ENCODE assay signal across 8 cellular contexts in genomic region chr12:12718382-12718761, GRCh38. TPM values are rescaled to one million over a fixed set of nuclear protein-coding genes. Genes with fewer than 3 reads are reported as not detected.
A peak's percentile ranks its signal among the peaks of the same experiment; 100 is the strongest.
DNase-seq lines count a peak whose midpoint lies in the region; ATAC-seq and TF ChIP-seq lines count a peak whose summit lies in the region.

No MANE protein-coding gene starts in this region.

- POLR2A ChIA-PET in Panc1 (lab: Charles Lee) = no interaction called here

- CTCF ChIA-PET in Panc1 (lab: Charles Lee) = no interaction called here

- BruUV-seq in Panc1 (replicated peaks; lab: Mats Ljungman, UMichigan) = no TSS peak

- H3K27me3 ChIP-seq in Panc1 (ENCODE audit: control insufficient read depth, insufficient read depth, low read length) (no peaks in the 10 kb centered on the region), prostate gland (replicated peaks; ENCODE audit: insufficient read depth) (no peaks in the 10 kb centered on the region)

- peak; percentile 42 for TF ChIP-seq POLR2A in erythroblast (IDR thresholded peaks at IDR 0.05; ENCODE audit: low read length)
- TF ChIP-seq POLR2A in prostate gland (IDR thresholded peaks at IDR 0.05) = no peak

- H3K4me1 ChIP-seq in Panc1 (ENCODE audit: control insufficient read depth, insufficient read depth, low read length) (peaks cover 39% of the 10 kb centered on the region), prostate gland (replicated peaks) (peaks cover 6% of the 10 kb centered on the region)

- in situ Hi-C loops in Panc1 (cut with HindIII; ENCODE audit: low pct_unique_long_range_greater_than_20kb, low sequenced_read_pairs) = no loop called here

- intact Hi-C loops in Panc1 (cut with micrococcal nuclease; ENCODE audit: unreplicated experiment) = no loop called here
- intact Hi-C loops in prostate gland (cut with DNase I) = loop anchor here (5.0 kb wide), 1 partner anchor 156 kb away; the partner anchor contains the start of gene DUSP16

- TF ChIP-seq CTCF in GM12865 (IDR thresholded peaks at IDR 0.05; ENCODE audit: insufficient read depth, low read depth, low read length, missing control alignments) = no peak
- no peak for TF ChIP-seq CTCF in Panc1 (IDR thresholded peaks at IDR 0.05)
- no peak for TF ChIP-seq CTCF in prostate gland (IDR thresholded peaks at IDR 0.05)

- ATAC-seq in Panc1 = no peak
- ATAC-seq in HG02981 (IDR thresholded peaks at IDR 0.05; ENCODE audit: unreplicated experiment) = no peak

- under 1% methylated on average over 9 of the region's 9 CpGs for WGBS in prostate gland

- H3K4me3 ChIP-seq in GM12865 (ENCODE audit: low read depth, low read length) = peak overlapping the region; percentile 55
- peak overlapping the region; percentile 72 to 93 for H3K4me3 ChIP-seq in Panc1 (ENCODE audit: low read depth in 2 of 2, low read length in 2 of 2)
- H3K4me3 ChIP-seq in prostate gland = peak overlapping the region; percentile 92 to 94

- no peak for DNase-seq in GM12865 (ENCODE audit: low read depth)
- DNase-seq in Panc1 (ENCODE audit: low read depth, low spot score) = no peak
- DNase-seq in erythroblast (lab: John Stamatoyannopoulos, UW) = peak; percentile 69 to 85
- no peak for DNase-seq in prostate gland (ENCODE audit: low spot score)
- no peak for DNase-seq in EL
- no peak for DNase-seq in COLO829 (ENCODE audit: low spot score)
- DNase-seq in NCI-H524 treated with DMSO at 0.1 percent for 48 hours (lab: John Stamatoyannopoulos, UW) = no peak

- H3K27ac ChIP-seq in Panc1 (ENCODE audit: low read length) (peak overlapping the region; percentile 96), prostate gland (peak overlapping the region; percentile 100)

- H3K9me3 ChIP-seq in Panc1 (ENCODE audit: control insufficient read depth, insufficient read depth, low read depth, low read length) = no peaks in the 10 kb centered on the region
- H3K9me3 ChIP-seq in prostate gland = no peaks in the 10 kb centered on the region

- H3K36me3 ChIP-seq in Panc1 (ENCODE audit: control insufficient read depth, insufficient read depth, low read length) = peaks cover 11% of the 10 kb centered on the region
- no peaks in the 10 kb centered on the region for H3K36me3 ChIP-seq in prostate gland

RNA-seq across cellular contexts. Expression of gene CDKN1B, which starts 1.2 kb away (rescaled TPM):
- 25.9 TPM for total RNA-seq in Panc1 (2021; ENCODE audit: unreplicated experiment)
- 34.2 TPM for polyA plus RNA-seq in Panc1 (2012; ENCODE audit: insufficient read length)
- total RNA-seq in prostate gland = 100 to 1,000 TPM in 1 of 2 donors, 10 to 100 TPM in 1; 73.5 to 110 TPM

RNA-seq across cellular contexts. Expression of gene GPR19, which starts 22.4 kb away (rescaled TPM):
- total RNA-seq in Panc1 (2021; ENCODE audit: unreplicated experiment) = 0.82 TPM
- polyA plus RNA-seq in Panc1 (2012; ENCODE audit: insufficient read length) = 0.61 TPM
- not detected for total RNA-seq in prostate gland

Comparison
In these comparisons a context has a peak if more than half of its experiments do, and no peak if none do; other contexts are left out.
1. DNase-seq: peak in erythroblast (2 of 2); none in GM12865 (single experiment), Panc1 (single experiment), prostate gland (single experiment), EL (single experiment), COLO829 (single experiment) and NCI-H524 treated with DMSO at 0.1 percent for 48 hours (single experiment).
2. Peak in every context shown above with its lines, with median percentiles within 50 percentile points of each other: H3K4me3 ChIP-seq.